ENCODE assay signal across 22 cellular contexts in genomic region chr11:32698579-32698978, GRCh38.
DNase-seq lines count a peak whose midpoint lies in the region; ATAC-seq, FAIRE-seq and TF ChIP-seq lines count a peak whose summit lies in the region.
"Had no signal": no experiment of that assay in that cellular context is flagged by ENCODE, and none has a peak within 500 bp of the region (broad histone marks: within the 10 kb centered on the region; RNA-seq: fewer than 3 reads in every experiment).

No MANE protein-coding gene starts in this region.

- H3K27ac ChIP-seq in HepG2 (ENCODE audit: extremely low read length, insufficient read depth, low read length) (no peak overlapping the region), right lobe of liver (no peak overlapping the region), ACC112 (ENCODE audit: low read depth, low read length) (no peak overlapping the region), PC-3 (ENCODE audit: low read length) (peak overlapping the region; percentile 33)
- H3K27ac ChIP-seq: BLaER1 treated with 17β-estradiol and CSF1 and Interleukin-3, amounts not matched to agents 10 nM and 100 nM; C4-2B had no signal

- H3K9me2 ChIP-seq in PC-3 (replicated peaks; ENCODE audit: low read length) = no peaks in the 10 kb centered on the region

- H3K4me2 ChIP-seq in HepG2 (ENCODE audit: low read depth, low read length) (no peak overlapping the region), PC-3 (ENCODE audit: low read length) (peak overlapping the region; percentile 30)
- H3K4me2 ChIP-seq: BLaER1 treated with 17β-estradiol and CSF1 and Interleukin-3, amounts not matched to agents 10 nM and 100 nM had no signal

- POLR2A ChIA-PET in HepG2 (lab: Yijun Ruan, JAX) = no interaction called here
- POLR2A ChIA-PET in PC-3 (lab: Charles Lee; ENCODE audit: unreplicated experiment) = no interaction called here
- POLR2A ChIA-PET in activated CD8-positive, alpha-beta T cell treated with anti-CD3 and anti-CD28 coated beads for 36 hours (lab: Charles Lee) = no interaction called here

- H4K20me1 ChIP-seq in HepG2 (ENCODE audit: insufficient read depth, low read length) (no peaks in the 10 kb centered on the region), PC-3 (ENCODE audit: low read length) (no peaks in the 10 kb centered on the region)
- H4K20me1 ChIP-seq: BLaER1 treated with 17β-estradiol and CSF1 and Interleukin-3, amounts not matched to agents 10 nM and 100 nM had no signal

- H3K9me3 ChIP-seq in HepG2 (ENCODE audit: low read length) (no peaks in the 10 kb centered on the region), right lobe of liver (no peaks in the 10 kb centered on the region), PC-3 (ENCODE audit: low read length) (no peaks in the 10 kb centered on the region)

- H3K27me3 ChIP-seq in HepG2 (ENCODE audit: control insufficient read depth in 1 of 2, insufficient read depth in 2 of 2, low read length in 2 of 2) (no peaks in the 10 kb centered on the region), right lobe of liver (no peaks in the 10 kb centered on the region), ACC112 (ENCODE audit: insufficient read depth, low read length) (no peaks in the 10 kb centered on the region), PC-3 (ENCODE audit: low read length) (no peaks in the 10 kb centered on the region)
- H3K27me3 ChIP-seq: BLaER1 treated with 17β-estradiol and CSF1 and Interleukin-3, amounts not matched to agents 10 nM and 100 nM had no signal

- no peak overlapping the region for H2AFZ ChIP-seq in HepG2 (ENCODE audit: low read length)
- peak overlapping the region; percentile 60 for H2AFZ ChIP-seq in ACC112 (ENCODE audit: low read length, unreplicated experiment)
- no peak overlapping the region for H2AFZ ChIP-seq in PC-3 (ENCODE audit: low read length)

- H3K9me3 Mint-ChIP-seq in activated CD8-positive, alpha-beta T cell treated with anti-CD3 and anti-CD28 coated beads for 36 hours = no peaks in the 10 kb centered on the region
- H3K9me3 Mint-ChIP-seq: CD4-positive, alpha-beta T cell; CD8-positive, alpha-beta T cell had no signal

- H3K4me1 Mint-ChIP-seq in activated CD8-positive, alpha-beta T cell treated with anti-CD3 and anti-CD28 coated beads for 36 hours (ENCODE audit: low read depth) = peaks cover 3% of the 10 kb centered on the region
- H3K4me1 Mint-ChIP-seq: B cell had no signal

- DNase-seq in HepG2 (ENCODE audit: low spot score) (peak; percentile 9), right lobe of liver (no peak), PC-3 (peak; percentile 51), skeletal muscle cell (ENCODE audit: low read depth) (peak; percentile 4), DMS114 treated with DMSO at 0.1 percent for 48 hours (lab: John Stamatoyannopoulos, UW; ENCODE audit: unreplicated experiment) (no peak)
- no peak for DNase-seq in activated CD8-positive, alpha-beta T cell treated with anti-CD3 and anti-CD28 coated beads for 36 hours
- DNase-seq: 8988T; ACHN; AML-193; CD4-positive, alpha-beta T cell; CD8-positive, alpha-beta T cell; DMS 273 treated with DMSO at 0.1 percent for 48 hours; DMS79 treated with DMSO at 0.1 percent for 48 hours; GDM1 had no signal

- ATAC-seq in HepG2 (no peak), right lobe of liver (no peak), PC-3 (peak; percentile 83)
- ATAC-seq in activated CD8-positive, alpha-beta T cell treated with anti-CD3 and anti-CD28 coated beads for 36 hours = no peak
- ATAC-seq in activated CD4-positive, CD25-positive, alpha-beta regulatory T cell treated with anti-CD3 and anti-CD28 coated beads, Interleukin-2, amount 50 U/mL, for 24 hours = no peak
- ATAC-seq: CD8-positive, alpha-beta T cell; GM12878 had no signal

- H3K27me3 Mint-ChIP-seq in activated CD8-positive, alpha-beta T cell treated with anti-CD3 and anti-CD28 coated beads for 36 hours = peaks cover 8% of the 10 kb centered on the region
- H3K27me3 Mint-ChIP-seq: CD4-positive, alpha-beta T cell had no signal

- no peak overlapping the region for H3K4me3 Mint-ChIP-seq in activated CD8-positive, alpha-beta T cell treated with anti-CD3 and anti-CD28 coated beads for 36 hours
- H3K4me3 Mint-ChIP-seq: B cell; CD4-positive, alpha-beta T cell; CD8-positive, alpha-beta T cell had no signal

- TF ChIP-seq POLR2A in HepG2 (IDR thresholded peaks at IDR 0.05; ENCODE audit: insufficient read depth in 1 of 2, low read depth in 2 of 2, low read length in 2 of 2) (no peak), right lobe of liver (IDR thresholded peaks at IDR 0.05) (no peak)

- intact Hi-C loops in HepG2 (cut with micrococcal nuclease; ENCODE audit: unreplicated experiment) = no loop called here
- intact Hi-C loops in right lobe of liver (cut with DNase I) = no loop called here
- intact Hi-C loops in PC-3 (cut with micrococcal nuclease) = no loop called here
- intact Hi-C loops in activated CD8-positive, alpha-beta T cell treated with anti-CD3 and anti-CD28 coated beads for 36 hours (cut with micrococcal nuclease) = no loop called here

- H3K79me2 ChIP-seq in HepG2 (ENCODE audit: insufficient read depth, low read length) = no peaks in the 10 kb centered on the region
- H3K79me2 ChIP-seq in ACC112 (ENCODE audit: control insufficient read depth, insufficient read depth, low read length, unreplicated experiment) = no peaks in the 10 kb centered on the region
- no peaks in the 10 kb centered on the region for H3K79me2 ChIP-seq in PC-3 (ENCODE audit: low read length)

- no peaks in the 10 kb centered on the region for H3K36me3 Mint-ChIP-seq in activated CD8-positive, alpha-beta T cell treated with anti-CD3 and anti-CD28 coated beads for 36 hours (ENCODE audit: low read depth)
- H3K36me3 Mint-ChIP-seq: CD8-positive, alpha-beta T cell had no signal

- no peak overlapping the region for H3K27ac Mint-ChIP-seq in activated CD8-positive, alpha-beta T cell treated with anti-CD3 and anti-CD28 coated beads for 36 hours
- H3K27ac Mint-ChIP-seq: B cell; CD4-positive, alpha-beta T cell; CD8-positive, alpha-beta T cell had no signal

- H3K36me3 ChIP-seq in HepG2 (replicated peaks in 1 of 2; ENCODE audit: control insufficient read depth in 1 of 2, insufficient read depth in 2 of 2, low read length in 2 of 2) (no peaks in the 10 kb centered on the region), right lobe of liver (no peaks in the 10 kb centered on the region), ACC112 (ENCODE audit: insufficient read depth, low read length) (no peaks in the 10 kb centered on the region), PC-3 (ENCODE audit: low read depth, low read length) (no peaks in the 10 kb centered on the region)
- H3K36me3 ChIP-seq: BLaER1 treated with 17β-estradiol and CSF1 and Interleukin-3, amounts not matched to agents 10 nM and 100 nM had no signal

- no peak for TF ChIP-seq EP300 in HepG2 (IDR thresholded peaks at IDR 0.05; ENCODE audit: low read depth in 2 of 2, low read length in 2 of 2)
- TF ChIP-seq EP300 in HepG2 (CRISPR knock-in tag; IDR thresholded peaks at IDR 0.05; ENCODE audit: borderline replicate concordance) = no peak

- TF ChIP-seq CTCF in HepG2 (CRISPR knock-in tag; IDR thresholded peaks at IDR 0.05) (no peak), right lobe of liver (IDR thresholded peaks at IDR 0.05) (no peak), PC-3 (conservative IDR thresholded peaks at IDR 0.05; ENCODE audit: low read depth, low read length) (no peak)
- TF ChIP-seq CTCF in activated CD8-positive, alpha-beta T cell treated with anti-CD3 and anti-CD28 coated beads for 36 hours (IDR thresholded peaks at IDR 0.05) = no peak

- CTCF ChIA-PET in HepG2 (lab: Yijun Ruan, JAX; ENCODE audit: low intra/inter-chr PET ratio, low total read pairs) (no interaction called here), PC-3 (lab: Charles Lee) (interaction anchor here (0.6 kb wide), 1 partner anchor 364 kb away, joined by 3 read pairs; no protein-coding TSS in a partner anchor)
- CTCF ChIA-PET in activated CD8-positive, alpha-beta T cell treated with anti-CD3 and anti-CD28 coated beads for 36 hours (lab: Charles Lee) = interaction anchor here (0.9 kb wide), 1 partner anchor 94 kb away, joined by 3 read pairs; no protein-coding TSS in a partner anchor

- in situ Hi-C loops in HepG2 (cut with HindIII; ENCODE audit: extremely low pct_ligation_motif_present, low pct_unique_long_range_greater_than_20kb) = no loop called here

- no peak for TF ChIP-seq RAD21 in HepG2 (CRISPR knock-in tag; IDR thresholded peaks at IDR 0.05)

- WGBS in HepG2 (ENCODE audit: low lambda C conversion rate) = 0% methylated on average over 2 of the region's 2 CpGs
- WGBS in right lobe of liver (ENCODE audit: insufficient coverage, low coverage, low lambda C conversion rate, missing lambda C conversion rate) = 66% methylated on average over 2 of the region's 2 CpGs

- BruUV-seq in HepG2 (replicated peaks; lab: Mats Ljungman, UMichigan) (no TSS peak), PC-3 (replicated peaks; lab: Mats Ljungman, UMichigan) (no TSS peak)

- FAIRE-seq in HepG2 (lab: Jason Lieb, UNC) = no peak
- FAIRE-seq: GM12878, GM12892, GM18507 had no signal

- no peak overlapping the region for H3K9ac ChIP-seq in HepG2 (ENCODE audit: insufficient read depth, low read depth, low read length)
- no peak overlapping the region for H3K9ac ChIP-seq in PC-3 (ENCODE audit: low read length)
- H3K9ac ChIP-seq: BLaER1 treated with 17β-estradiol and CSF1 and Interleukin-3, amounts not matched to agents 10 nM and 100 nM had no signal

- no peaks in the 10 kb centered on the region for H3F3A ChIP-seq in PC-3 (ENCODE audit: low read length, unreplicated experiment)

- H3K4me1 ChIP-seq in HepG2 (ENCODE audit: insufficient read depth, low read length) (peaks cover 6% of the 10 kb centered on the region; the same call in 1 of the 2 replicates), right lobe of liver (no peaks in the 10 kb centered on the region), ACC112 (ENCODE audit: control insufficient read depth, insufficient read depth, low read length, unreplicated experiment) (peaks cover 5% of the 10 kb centered on the region), PC-3 (ENCODE audit: insufficient read depth, low read length) (peaks cover 6% of the 10 kb centered on the region; the same call in 1 of the 2 replicates)

- H3K4me3 ChIP-seq in HepG2 (replicated peaks in 1 of 3; ENCODE audit: insufficient read depth in 1 of 3, low read depth in 2 of 3, low read length in 3 of 3) (no peak overlapping the region), right lobe of liver (no peak overlapping the region), ACC112 (ENCODE audit: low read depth, low read length) (no peak overlapping the region), PC-3 (ENCODE audit: low read length) (no peak overlapping the region), skeletal muscle cell (ENCODE audit: low read depth, low read length) (no peak overlapping the region)
- H3K4me3 ChIP-seq: BLaER1 treated with 17β-estradiol and CSF1 and Interleukin-3, amounts not matched to agents 10 nM and 100 nM; GM12878 had no signal

TF ChIP-seq in HepG2, 621 proteins besides CTCF, POLR2A, EP300 and RAD21 (continues in another document):
- TF ChIP-seq ZEB1 (IDR thresholded peaks at IDR 0.05; ENCODE audit: insufficient replicate concordance, low read depth) (no peak), ZSCAN30 (CRISPR knock-in tag; IDR thresholded peaks at IDR 0.05) (no peak), ZNF274 (CRISPR knock-in tag; IDR thresholded peaks at IDR 0.05) (no peak), FOXM1 (CRISPR knock-in tag; IDR thresholded peaks at IDR 0.05) (no peak), NBN (conservative IDR thresholded peaks at IDR 0.05) (no peak), AHR (CRISPR knock-in tag; IDR thresholded peaks at IDR 0.05) (no peak), ISL2 (CRISPR knock-in tag; IDR thresholded peaks at IDR 0.05) (no peak)

Comparison
In these comparisons a context has a peak if more than half of its experiments do, and no peak if none do; other contexts are left out.
1. DNase-seq: peak in HepG2 (single experiment), PC-3 (single experiment) and skeletal muscle cell (single experiment); none in right lobe of liver (0 of 3), activated CD8-positive, alpha-beta T cell treated with anti-CD3 and anti-CD28 coated beads for 36 hours (single experiment) and DMS114 treated with DMSO at 0.1 percent for 48 hours (single experiment).